19 cellular contexts compared by ENCODE assay signal in genomic region chr17:79542718-79543117, GRCh38.
"Had no signal": no experiment of that assay in that cellular context is flagged by ENCODE, and none has a peak within 500 bp of the region (broad histone marks: within the 10 kb centered on the region; RNA-seq: fewer than 3 reads in every experiment).

No MANE protein-coding gene starts in this region.

- H3K9me3 ChIP-seq: SK-N-SH had no signal

- H3K27ac ChIP-seq: KMS-11, RWPE1 had no signal

- DNase-seq: IMR-90, Kasumi-1, MM.1S, NCI-H1092 treated with DMSO at 0.1 percent for 48 hours, NCI-H1436, NCI-H187, NCI-H2029, NCI-H2081 treated with DMSO at 0.1 percent for 48 hours, NCI-H2171, NCI-H226, NCI-H446, NCI-H510A, NCI-H524 treated with DMSO at 0.1 percent for 48 hours, NCI-H774, SHP77 had no signal

- FAIRE-seq: RCC 7860 had no signal

- H3K9ac ChIP-seq: KMS-11, SK-N-SH had no signal
